In the genomic region with DNA sequence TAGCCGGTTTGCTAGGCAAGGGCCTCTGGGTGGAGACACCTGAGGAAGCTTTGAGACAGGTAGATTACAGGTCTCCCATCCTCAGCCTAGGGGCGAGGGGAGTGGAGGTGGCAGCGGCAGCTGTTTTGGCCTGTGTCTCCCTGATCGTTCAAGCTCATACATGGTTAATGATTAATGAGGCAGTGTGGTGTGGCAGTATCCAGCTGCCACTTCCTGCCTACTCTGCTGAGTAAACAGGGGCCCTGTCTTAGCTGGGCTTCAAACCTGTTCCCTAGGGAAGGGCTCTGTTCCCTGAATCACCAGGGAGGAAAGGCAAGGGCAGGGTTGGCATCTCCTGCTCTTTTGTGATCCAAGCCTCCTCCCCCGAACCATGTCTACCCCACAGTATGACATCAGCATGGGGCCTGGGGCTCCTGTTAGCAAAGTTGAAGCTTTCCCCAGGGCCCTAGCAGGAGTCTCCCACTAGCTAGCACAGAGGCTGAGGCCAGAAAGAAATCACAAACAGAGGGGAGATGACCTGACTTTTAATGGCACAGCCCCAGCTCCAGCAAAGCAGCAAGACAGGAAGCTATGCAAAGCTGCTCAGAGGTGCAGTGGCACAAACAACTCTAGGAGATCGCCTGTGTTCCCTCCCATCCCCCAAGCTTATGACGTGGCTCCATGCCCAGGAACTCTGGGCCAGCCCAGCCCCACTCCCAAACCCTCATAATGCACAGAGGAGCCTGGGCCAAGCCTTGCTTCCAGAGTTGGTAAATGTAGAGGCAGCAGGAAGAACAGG, we compare ENCODE assay signal across 1 cellular context.
A peak's percentile ranks its signal among the peaks of the same experiment; 100 is the strongest.
TF ChIP-seq lines count a peak whose summit lies in the region.

No MANE protein-coding gene starts in this region.

TF ChIP-seq in HepG2, 621 proteins besides CTCF, POLR2A, EP300 and RAD21 (continued from another document and continues in another):
- TF ChIP-seq, protein P1, sequence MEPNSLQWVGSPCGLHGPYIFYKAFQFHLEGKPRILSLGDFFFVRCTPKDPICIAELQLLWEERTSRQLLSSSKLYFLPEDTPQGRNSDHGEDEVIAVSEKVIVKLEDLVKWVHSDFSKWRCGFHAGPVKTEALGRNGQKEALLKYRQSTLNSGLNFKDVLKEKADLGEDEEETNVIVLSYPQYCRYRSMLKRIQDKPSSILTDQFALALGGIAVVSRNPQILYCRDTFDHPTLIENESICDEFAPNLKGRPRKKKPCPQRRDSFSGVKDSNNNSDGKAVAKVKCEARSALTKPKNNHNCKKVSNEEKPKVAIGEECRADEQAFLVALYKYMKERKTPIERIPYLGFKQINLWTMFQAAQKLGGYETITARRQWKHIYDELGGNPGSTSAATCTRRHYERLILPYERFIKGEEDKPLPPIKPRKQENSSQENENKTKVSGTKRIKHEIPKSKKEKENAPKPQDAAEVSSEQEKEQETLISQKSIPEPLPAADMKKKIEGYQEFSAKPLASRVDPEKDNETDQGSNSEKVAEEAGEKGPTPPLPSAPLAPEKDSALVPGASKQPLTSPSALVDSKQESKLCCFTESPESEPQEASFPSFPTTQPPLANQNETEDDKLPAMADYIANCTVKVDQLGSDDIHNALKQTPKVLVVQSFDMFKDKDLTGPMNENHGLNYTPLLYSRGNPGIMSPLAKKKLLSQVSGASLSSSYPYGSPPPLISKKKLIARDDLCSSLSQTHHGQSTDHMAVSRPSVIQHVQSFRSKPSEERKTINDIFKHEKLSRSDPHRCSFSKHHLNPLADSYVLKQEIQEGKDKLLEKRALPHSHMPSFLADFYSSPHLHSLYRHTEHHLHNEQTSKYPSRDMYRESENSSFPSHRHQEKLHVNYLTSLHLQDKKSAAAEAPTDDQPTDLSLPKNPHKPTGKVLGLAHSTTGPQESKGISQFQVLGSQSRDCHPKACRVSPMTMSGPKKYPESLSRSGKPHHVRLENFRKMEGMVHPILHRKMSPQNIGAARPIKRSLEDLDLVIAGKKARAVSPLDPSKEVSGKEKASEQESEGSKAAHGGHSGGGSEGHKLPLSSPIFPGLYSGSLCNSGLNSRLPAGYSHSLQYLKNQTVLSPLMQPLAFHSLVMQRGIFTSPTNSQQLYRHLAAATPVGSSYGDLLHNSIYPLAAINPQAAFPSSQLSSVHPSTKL (CRISPR knock-in tag; IDR thresholded peaks at IDR 0.05): peak; percentile 70
- TF ChIP-seq SP140L (CRISPR knock-in tag; IDR thresholded peaks at IDR 0.05; ENCODE audit: borderline replicate concordance): 0 out of 2 replicates have a peak, but pooled peaks have one; percentile 17
- TF ChIP-seq ATM (IDR thresholded peaks at IDR 0.05; ENCODE audit: borderline replicate concordance): no peak
- peak; percentile 83; the same call in 1 of the 2 replicates for TF ChIP-seq ZFP36L1 (CRISPR knock-in tag; IDR thresholded peaks at IDR 0.05)
- TF ChIP-seq ZNF780A (CRISPR knock-in tag; IDR thresholded peaks at IDR 0.05): no peak; the same call in 1 of the 2 replicates
- 0 out of 2 replicates have a peak, but pooled peaks have one; percentile 24 for TF ChIP-seq RARG (CRISPR knock-in tag; IDR thresholded peaks at IDR 0.05; ENCODE audit: low read depth)
- no peak for TF ChIP-seq ZNF777 (CRISPR knock-in tag; IDR thresholded peaks at IDR 0.05)
- peak; percentile 94 for TF ChIP-seq ZNF614 (CRISPR knock-in tag; IDR thresholded peaks at IDR 0.05; ENCODE audit: borderline replicate concordance)
- peak; percentile 53; the same call in 1 of the 2 replicates for TF ChIP-seq ZSCAN25 (CRISPR knock-in tag; IDR thresholded peaks at IDR 0.05)
- 0 out of 2 replicates have a peak, but pooled peaks have one; percentile 6 for TF ChIP-seq NFYB (CRISPR knock-in tag; IDR thresholded peaks at IDR 0.05)
- TF ChIP-seq, protein P2, sequence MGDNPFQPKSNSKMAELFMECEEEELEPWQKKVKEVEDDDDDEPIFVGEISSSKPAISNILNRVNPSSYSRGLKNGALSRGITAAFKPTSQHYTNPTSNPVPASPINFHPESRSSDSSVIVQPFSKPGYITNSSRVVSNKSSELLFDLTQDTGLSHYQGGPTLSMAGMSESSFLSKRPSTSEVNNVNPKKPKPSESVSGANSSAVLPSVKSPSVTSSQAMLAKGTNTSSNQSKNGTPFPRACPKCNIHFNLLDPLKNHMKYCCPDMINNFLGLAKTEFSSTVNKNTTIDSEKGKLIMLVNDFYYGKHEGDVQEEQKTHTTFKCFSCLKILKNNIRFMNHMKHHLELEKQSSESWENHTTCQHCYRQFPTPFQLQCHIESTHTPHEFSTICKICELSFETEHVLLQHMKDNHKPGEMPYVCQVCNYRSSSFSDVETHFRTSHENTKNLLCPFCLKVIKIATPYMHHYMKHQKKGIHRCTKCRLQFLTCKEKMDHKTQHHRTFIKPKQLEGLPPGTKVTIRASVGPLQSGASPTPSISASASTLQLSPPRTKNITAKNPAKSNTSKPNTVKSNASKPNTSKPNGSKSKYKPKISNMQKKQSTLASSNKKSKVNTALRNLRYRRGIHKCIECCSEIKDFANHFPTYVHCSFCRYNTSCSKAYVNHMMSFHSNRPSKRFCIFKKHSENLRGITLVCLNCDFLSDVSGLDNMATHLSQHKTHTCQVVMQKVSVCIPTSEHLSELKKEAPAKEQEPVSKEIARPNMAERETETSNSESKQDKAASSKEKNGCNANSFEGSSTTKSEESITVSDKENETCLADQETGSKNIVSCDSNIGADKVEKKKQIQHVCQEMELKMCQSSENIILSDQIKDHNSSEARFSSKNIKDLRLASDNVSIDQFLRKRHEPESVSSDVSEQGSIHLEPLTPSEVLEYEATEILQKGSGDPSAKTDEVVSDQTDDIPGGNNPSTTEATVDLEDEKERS (CRISPR knock-in tag; IDR thresholded peaks at IDR 0.05): peak; percentile 88; the same call in 1 of the 2 replicates
- TF ChIP-seq MAFK (conservative IDR thresholded peaks at IDR 0.05 in 1 of 2, IDR thresholded peaks at IDR 0.05 in 1 of 2; ENCODE audit: low read length in 2 of 2): 0 out of 4 replicates have a peak, but pooled peaks of 1 of the 2 experiments have one; percentile 17
- peak; percentile 95 for TF ChIP-seq SNAPC2 (CRISPR knock-in tag; IDR thresholded peaks at IDR 0.05)
- TF ChIP-seq ATF1 (CRISPR knock-in tag; IDR thresholded peaks at IDR 0.05): peak; percentile 87
- TF ChIP-seq, protein P3, sequence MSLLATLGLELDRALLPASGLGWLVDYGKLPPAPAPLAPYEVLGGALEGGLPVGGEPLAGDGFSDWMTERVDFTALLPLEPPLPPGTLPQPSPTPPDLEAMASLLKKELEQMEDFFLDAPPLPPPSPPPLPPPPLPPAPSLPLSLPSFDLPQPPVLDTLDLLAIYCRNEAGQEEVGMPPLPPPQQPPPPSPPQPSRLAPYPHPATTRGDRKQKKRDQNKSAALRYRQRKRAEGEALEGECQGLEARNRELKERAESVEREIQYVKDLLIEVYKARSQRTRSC (CRISPR knock-in tag; IDR thresholded peaks at IDR 0.05; ENCODE audit: low read depth): 0 out of 2 replicates have a peak, but pooled peaks have one; percentile 27
- TF ChIP-seq ZSCAN22 (CRISPR knock-in tag; IDR thresholded peaks at IDR 0.05): no peak
- TF ChIP-seq TSC22D2 (CRISPR knock-in tag; IDR thresholded peaks at IDR 0.05; ENCODE audit: borderline replicate concordance): peak; percentile 35; the same call in 1 of the 2 replicates
- 0 out of 2 replicates have a peak, but pooled peaks have one; percentile 57 for TF ChIP-seq MEIS1 (CRISPR knock-in tag; IDR thresholded peaks at IDR 0.05; ENCODE audit: borderline replicate concordance)
- peak; percentile 61; the same call in 1 of the 2 replicates for TF ChIP-seq ZNF724P (CRISPR knock-in tag; IDR thresholded peaks at IDR 0.05; ENCODE audit: borderline replicate concordance)
- peak; percentile 96 for TF ChIP-seq ZNF281 (CRISPR knock-in tag; IDR thresholded peaks at IDR 0.05; ENCODE audit: borderline replicate concordance)
- 0 out of 2 replicates have a peak, but pooled peaks have one; percentile 19 for TF ChIP-seq ZNF720 (CRISPR knock-in tag; IDR thresholded peaks at IDR 0.05)
- TF ChIP-seq ZNF335 (CRISPR knock-in tag; IDR thresholded peaks at IDR 0.05): peak; percentile 86
- TF ChIP-seq ATF4 (CRISPR knock-in tag; IDR thresholded peaks at IDR 0.05): 0 out of 4 replicates have a peak, but pooled peaks of 1 of the 2 experiments have one; percentile 37
- TF ChIP-seq PAF1 (CRISPR knock-in tag; IDR thresholded peaks at IDR 0.05): no peak
- no peak for TF ChIP-seq ZNF362 (CRISPR knock-in tag; IDR thresholded peaks at IDR 0.05; ENCODE audit: borderline replicate concordance)
- peak; percentile 49 for TF ChIP-seq IRF9 (CRISPR knock-in tag; IDR thresholded peaks at IDR 0.05; ENCODE audit: borderline replicate concordance)
- peak; percentile 74; the same call in 1 of the 2 replicates for TF ChIP-seq ZBTB25 (CRISPR knock-in tag; IDR thresholded peaks at IDR 0.05)
- TF ChIP-seq ZSCAN29 (CRISPR knock-in tag; conservative IDR thresholded peaks at IDR 0.05): 0 out of 2 replicates have a peak, but pooled peaks have one; percentile 7
- peak; percentile 95 for TF ChIP-seq TBX2 (CRISPR knock-in tag; IDR thresholded peaks at IDR 0.05; ENCODE audit: borderline replicate concordance)
- TF ChIP-seq, protein P4, sequence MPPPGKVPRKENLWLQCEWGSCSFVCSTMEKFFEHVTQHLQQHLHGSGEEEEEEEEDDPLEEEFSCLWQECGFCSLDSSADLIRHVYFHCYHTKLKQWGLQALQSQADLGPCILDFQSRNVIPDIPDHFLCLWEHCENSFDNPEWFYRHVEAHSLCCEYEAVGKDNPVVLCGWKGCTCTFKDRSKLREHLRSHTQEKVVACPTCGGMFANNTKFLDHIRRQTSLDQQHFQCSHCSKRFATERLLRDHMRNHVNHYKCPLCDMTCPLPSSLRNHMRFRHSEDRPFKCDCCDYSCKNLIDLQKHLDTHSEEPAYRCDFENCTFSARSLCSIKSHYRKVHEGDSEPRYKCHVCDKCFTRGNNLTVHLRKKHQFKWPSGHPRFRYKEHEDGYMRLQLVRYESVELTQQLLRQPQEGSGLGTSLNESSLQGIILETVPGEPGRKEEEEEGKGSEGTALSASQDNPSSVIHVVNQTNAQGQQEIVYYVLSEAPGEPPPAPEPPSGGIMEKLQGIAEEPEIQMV (CRISPR knock-in tag; IDR thresholded peaks at IDR 0.05; ENCODE audit: low read depth): peak; percentile 43; the same call in 1 of the 2 replicates
- TF ChIP-seq SALL2 (CRISPR knock-in tag; IDR thresholded peaks at IDR 0.05): peak; percentile 61; the same call in 1 of the 2 replicates
- TF ChIP-seq MXD4 (CRISPR knock-in tag; IDR thresholded peaks at IDR 0.05): no peak
- peak; percentile 87 for TF ChIP-seq PITX1 (CRISPR knock-in tag; IDR thresholded peaks at IDR 0.05)
- peak; percentile 91 for TF ChIP-seq PHF21A (CRISPR knock-in tag; IDR thresholded peaks at IDR 0.05)
- TF ChIP-seq, protein P5, sequence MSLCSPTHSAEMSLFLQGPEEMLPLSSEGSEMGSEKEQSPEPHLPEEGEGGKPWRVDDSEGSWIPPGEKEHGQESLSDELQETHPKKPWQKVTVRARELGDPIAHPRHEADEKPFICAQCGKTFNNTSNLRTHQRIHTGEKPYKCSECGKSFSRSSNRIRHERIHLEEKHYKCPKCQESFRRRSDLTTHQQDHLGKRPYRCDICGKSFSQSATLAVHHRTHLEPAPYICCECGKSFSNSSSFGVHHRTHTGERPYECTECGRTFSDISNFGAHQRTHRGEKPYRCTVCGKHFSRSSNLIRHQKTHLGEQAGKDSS (CRISPR knock-in tag; IDR thresholded peaks at IDR 0.05; ENCODE audit: borderline replicate concordance, low read depth): peak; percentile 43; the same call in 1 of the 2 replicates
- TF ChIP-seq ZNF644 (CRISPR knock-in tag; IDR thresholded peaks at IDR 0.05; ENCODE audit: low read depth): 0 out of 2 replicates have a peak, but pooled peaks have one; percentile 35
